In the genomic region with DNA sequence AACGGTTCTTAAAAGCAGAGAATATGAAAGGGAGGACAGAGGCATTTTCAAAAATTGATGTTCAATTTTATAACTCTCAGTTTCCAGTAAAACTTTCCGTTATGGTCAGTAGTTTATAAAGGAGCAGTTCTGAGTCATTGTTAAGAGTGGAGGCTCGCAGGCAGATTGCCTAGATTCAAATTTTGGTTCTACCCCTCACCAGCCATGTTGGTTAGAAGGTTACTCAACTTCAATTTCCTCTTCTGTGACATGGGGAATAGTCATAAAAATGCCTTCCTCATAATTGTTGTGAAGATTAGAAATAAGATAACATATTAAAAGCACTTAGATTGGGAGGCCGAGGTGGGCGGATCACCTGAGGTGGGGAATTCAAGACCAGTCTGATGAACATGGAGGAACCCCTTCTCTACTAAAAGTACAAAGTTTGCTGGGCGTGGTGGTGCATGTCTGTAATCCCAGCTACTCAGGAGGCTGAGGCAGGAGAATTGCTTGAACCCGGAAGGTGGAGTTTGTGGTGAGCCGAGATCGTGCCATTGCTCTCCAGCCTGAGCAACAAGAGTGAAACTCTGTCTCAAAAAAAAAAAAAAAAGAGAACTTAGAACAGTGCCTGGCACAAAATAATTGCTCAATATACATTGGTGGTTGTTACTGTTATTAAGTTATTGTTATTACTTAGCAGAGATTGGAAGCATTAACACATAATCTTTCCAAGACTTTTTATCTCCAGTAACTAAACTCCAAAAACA, we compare ENCODE assay signal across 1 cellular context.
TF ChIP-seq lines count a peak whose summit lies in the region.

No MANE protein-coding gene starts in this region.

TF ChIP-seq in GM23338, 12 proteins besides CTCF, POLR2A, EP300 and RAD21 (continued from another document):
- TF ChIP-seq REST (IDR thresholded peaks at IDR 0.05; ENCODE audit: unreplicated experiment) (no peak), ZNF114 (CRISPR knock-in tag; IDR thresholded peaks at IDR 0.05) (no peak), STAT1 (IDR thresholded peaks at IDR 0.05; ENCODE audit: unreplicated experiment) (no peak), ETS1 (IDR thresholded peaks at IDR 0.05) (no peak), EZH2 (IDR thresholded peaks at IDR 0.05; ENCODE audit: low read depth, unreplicated experiment) (no peak), POLR2AphosphoS5 (IDR thresholded peaks at IDR 0.05; ENCODE audit: low read depth) (no peak), EZH2phosphoT487 (IDR thresholded peaks at IDR 0.05; ENCODE audit: unreplicated experiment) (no peak)
